In the genomic region with DNA sequence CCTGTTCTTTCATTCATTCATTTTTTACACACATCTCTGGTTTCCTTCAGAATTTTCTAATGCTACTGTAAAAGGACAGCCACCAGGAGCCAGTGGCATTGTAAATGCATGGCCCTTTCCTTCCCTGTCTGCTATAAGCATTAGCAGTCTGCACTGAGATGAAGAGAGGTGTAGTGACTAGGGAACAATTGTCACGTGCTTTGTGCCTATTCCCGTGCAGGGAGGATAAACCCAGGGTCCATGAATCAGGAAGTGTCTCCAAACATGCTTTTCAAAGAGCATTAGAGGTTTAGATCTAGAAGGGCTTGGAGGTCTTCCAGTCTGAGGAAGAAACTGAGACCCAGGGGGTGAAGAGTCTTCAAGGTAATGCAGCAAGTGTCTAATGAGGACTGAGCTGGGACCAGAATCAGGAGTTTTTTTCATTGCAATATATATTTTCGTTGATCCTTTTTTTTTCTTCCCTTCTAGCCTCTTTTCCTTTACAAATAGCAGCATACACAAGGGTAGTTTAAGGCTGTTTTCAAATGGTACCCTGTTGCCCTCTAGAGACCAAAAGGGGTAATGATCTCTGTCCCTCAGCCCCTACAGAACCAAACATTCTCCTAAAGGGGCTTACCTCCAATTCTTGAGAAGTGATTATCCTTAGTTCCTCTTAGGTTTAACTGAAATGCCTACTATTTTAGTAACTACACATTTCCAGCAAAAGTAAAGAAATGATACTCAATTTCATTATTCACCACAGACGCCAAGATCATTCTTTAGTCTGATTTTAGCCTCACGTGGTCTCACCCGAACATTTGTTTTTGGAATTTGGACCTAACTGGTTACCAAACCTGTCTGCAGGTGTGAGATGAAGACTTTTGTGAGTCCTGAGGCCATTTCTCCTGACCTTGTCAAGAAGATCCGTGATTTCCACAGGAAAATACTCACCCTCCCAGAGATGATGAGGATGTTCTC, we compare ENCODE assay signal across 7 cellular contexts. TPM values are rescaled to one million over a fixed set of nuclear protein-coding genes. Genes with fewer than 3 reads are reported as not detected.
DNase-seq lines count a peak whose midpoint lies in the region; ATAC-seq and TF ChIP-seq lines count a peak whose summit lies in the region.

No MANE protein-coding gene starts in this region.

- H3K4me3 Mint-ChIP-seq in endodermal cell = no peak overlapping the region

- no peaks in the 10 kb centered on the region for H3K9me3 ChIP-seq in endodermal cell (ENCODE audit: control insufficient read depth, low read length)

- H3K9me3 Mint-ChIP-seq in endodermal cell = no peaks in the 10 kb centered on the region

- H3K27ac Mint-ChIP-seq in endodermal cell = no peak overlapping the region

- peak; percentile 84 for TF ChIP-seq CTCF in endodermal cell (conservative IDR thresholded peaks at IDR 0.05)

- H3K36me3 ChIP-seq in endodermal cell (ENCODE audit: control insufficient read depth, insufficient read depth, low read length) = no peaks in the 10 kb centered on the region

- no peak overlapping the region for H3K27ac ChIP-seq in endodermal cell (ENCODE audit: low read depth, low read length)

- no peaks in the 10 kb centered on the region for H3K4me1 Mint-ChIP-seq in endodermal cell

- H3K9ac ChIP-seq in endodermal cell (ENCODE audit: extremely low read depth, low read length, poor library complexity, severe bottlenecking) = no peak overlapping the region

- WGBS in endodermal cell (ENCODE audit: insufficient coverage in 1 of 2, insufficient read length in 1 of 2), 2 experiments = 34 to 45% methylated on average over 5 to 7 of the region's 7 CpGs

- H3K27me3 ChIP-seq in endodermal cell (ENCODE audit: control insufficient read depth, insufficient read depth, low read length, poor library complexity, severe bottlenecking) = peaks cover 64% of the 10 kb centered on the region

- ATAC-seq in HG02981 (IDR thresholded peaks at IDR 0.05; ENCODE audit: unreplicated experiment) = no peak

- no peak overlapping the region for H3K4me3 ChIP-seq in endodermal cell (ENCODE audit: low read length)

- no peaks in the 10 kb centered on the region for H3K36me3 Mint-ChIP-seq in endodermal cell (ENCODE audit: low read depth)

- DNase-seq in EH (ENCODE audit: low read depth) = peak; percentile 65
- peak; percentile 82 for DNase-seq in HT-29 (ENCODE audit: low spot score)
- DNase-seq in RKO (ENCODE audit: low spot score) = peak; percentile 57
- no peak for DNase-seq in endodermal cell
- DNase-seq in midbrain (lab: John Stamatoyannopoulos, UW) = peak; percentile 12
- no peak for DNase-seq in stimulated activated CD4-positive, alpha-beta T cell treated with anti-CD3 and anti-CD28 coated beads, Interleukin-4, amount 100 ng/mL, for 1 hour

- H3K27me3 Mint-ChIP-seq in endodermal cell (ENCODE audit: insufficient read depth) = peaks cover 86% of the 10 kb centered on the region

- no peaks in the 10 kb centered on the region for H3K4me1 ChIP-seq in endodermal cell (ENCODE audit: control insufficient read depth, insufficient read depth, low read length)

RNA-seq across cellular contexts. Expression of gene TRIM15, which starts 6.6 kb away (rescaled TPM):
- total RNA-seq in HT-29 (2014; rRNA removed; shearing (Covaris generic)) = 13.3 and 15.1 TPM in 2 replicates
- not detected for total RNA-seq in endodermal cell
- not detected for polyA plus RNA-seq in endodermal cell (2013, experiment 1 of 2)
- not detected for polyA plus RNA-seq in endodermal cell (2013, experiment 2 of 2)

RNA-seq across cellular contexts. Expression of gene TRIM10, which starts 8.9 kb away (rescaled TPM):
- total RNA-seq in HT-29 (2014; rRNA removed; shearing (Covaris generic)) = 1.2 and 2.1 TPM in 2 replicates
- total RNA-seq in endodermal cell = not detected
- not detected for polyA plus RNA-seq in endodermal cell (2013, experiment 1 of 2)
- polyA plus RNA-seq in endodermal cell (2013, experiment 2 of 2) = not detected

RNA-seq across cellular contexts. Expression of gene TRIM40, which starts 34.0 kb away (rescaled TPM):
- total RNA-seq in HT-29 (2014; rRNA removed; shearing (Covaris generic)) = not detected in 2 replicates
- not detected for total RNA-seq in endodermal cell
- polyA plus RNA-seq in endodermal cell (2013, experiment 1 of 2) = not detected
- polyA plus RNA-seq in endodermal cell (2013, experiment 2 of 2) = not detected

RNA-seq across cellular contexts. Expression of gene TRIM26, which starts 43.3 kb away (rescaled TPM):
- total RNA-seq in HT-29 (2014; rRNA removed; shearing (Covaris generic)) = 63.1 and 63.5 TPM in 2 replicates
- total RNA-seq in endodermal cell = 10 to 100 TPM; 29.3 to 35.3 TPM
- polyA plus RNA-seq in endodermal cell (2013, experiment 1 of 2) = 22.2 TPM
- polyA plus RNA-seq in endodermal cell (2013, experiment 2 of 2) = 21.4 TPM

RNA-seq across cellular contexts. Expression of gene TRIM31, which starts 57.0 kb away (rescaled TPM):
- 112 and 119 TPM in 2 replicates for total RNA-seq in HT-29 (2014; rRNA removed; shearing (Covaris generic))
- not detected for total RNA-seq in endodermal cell
- not detected for polyA plus RNA-seq in endodermal cell (2013, experiment 1 of 2)
- polyA plus RNA-seq in endodermal cell (2013, experiment 2 of 2) = not detected

Comparison
In these comparisons a context has a peak if more than half of its experiments do, and no peak if none do; other contexts are left out.
1. DNase-seq: peak in EH (single experiment), HT-29 (single experiment), RKO (single experiment) and midbrain (single experiment); none in endodermal cell (single experiment) and stimulated activated CD4-positive, alpha-beta T cell treated with anti-CD3 and anti-CD28 coated beads, Interleukin-4, amount 100 ng/mL, for 1 hour (single experiment).
2. RNA of gene TRIM15, which starts 6.6 kb away (total RNA-seq): 13.3 to 15.1 TPM in HT-29; not detected in endodermal cell; every median in the first group is over 10 times any median in the second.